ENCODE assay signal across 1 cellular context in the genomic region with DNA sequence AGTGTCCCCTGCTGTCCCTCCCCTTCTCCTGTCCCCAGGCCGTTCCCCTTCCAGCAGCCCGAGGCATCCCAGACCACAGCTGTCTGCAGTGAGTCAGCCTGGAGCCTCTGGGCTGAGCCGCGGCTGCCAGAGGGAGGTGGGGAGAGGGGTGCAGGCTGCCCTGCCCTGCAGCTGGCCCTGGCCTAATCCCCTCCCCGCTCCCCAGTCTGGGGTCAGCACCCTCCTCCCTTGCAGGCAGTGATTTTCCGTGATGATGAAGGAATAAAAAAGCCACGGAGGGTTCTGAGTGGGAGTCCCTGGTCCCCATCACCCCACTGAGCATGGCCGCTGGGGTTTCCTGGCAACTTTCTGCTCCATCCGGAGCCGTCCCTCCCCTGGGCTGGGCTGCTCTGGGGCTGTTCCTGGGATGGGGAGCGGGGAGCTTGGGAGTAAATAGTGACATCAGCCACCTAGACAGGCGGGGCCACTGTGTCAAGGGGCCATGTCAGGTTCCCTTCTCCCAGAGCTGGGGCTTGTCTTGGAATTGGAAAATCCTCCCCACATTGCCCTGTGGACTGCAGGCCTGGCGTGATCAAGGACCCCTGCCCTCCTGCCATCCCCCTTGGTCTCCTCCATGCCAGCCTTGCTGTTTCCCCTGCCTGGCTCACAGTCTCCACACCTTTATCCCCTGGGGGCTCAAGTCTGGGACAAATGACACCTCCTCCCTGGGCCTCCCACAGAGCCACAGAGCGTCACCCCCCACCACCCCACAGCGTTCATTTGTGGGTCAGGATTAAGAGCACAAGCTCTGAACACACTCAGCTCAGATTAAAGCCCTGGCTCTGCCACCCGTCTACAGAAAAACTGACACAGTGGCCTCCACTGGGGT.
TF ChIP-seq lines count a peak whose summit lies in the region.

No MANE protein-coding gene starts in this region.

TF ChIP-seq in HepG2, 621 proteins besides CTCF, POLR2A, EP300 and RAD21 (continued from another document):
- TF ChIP-seq, protein P1, sequence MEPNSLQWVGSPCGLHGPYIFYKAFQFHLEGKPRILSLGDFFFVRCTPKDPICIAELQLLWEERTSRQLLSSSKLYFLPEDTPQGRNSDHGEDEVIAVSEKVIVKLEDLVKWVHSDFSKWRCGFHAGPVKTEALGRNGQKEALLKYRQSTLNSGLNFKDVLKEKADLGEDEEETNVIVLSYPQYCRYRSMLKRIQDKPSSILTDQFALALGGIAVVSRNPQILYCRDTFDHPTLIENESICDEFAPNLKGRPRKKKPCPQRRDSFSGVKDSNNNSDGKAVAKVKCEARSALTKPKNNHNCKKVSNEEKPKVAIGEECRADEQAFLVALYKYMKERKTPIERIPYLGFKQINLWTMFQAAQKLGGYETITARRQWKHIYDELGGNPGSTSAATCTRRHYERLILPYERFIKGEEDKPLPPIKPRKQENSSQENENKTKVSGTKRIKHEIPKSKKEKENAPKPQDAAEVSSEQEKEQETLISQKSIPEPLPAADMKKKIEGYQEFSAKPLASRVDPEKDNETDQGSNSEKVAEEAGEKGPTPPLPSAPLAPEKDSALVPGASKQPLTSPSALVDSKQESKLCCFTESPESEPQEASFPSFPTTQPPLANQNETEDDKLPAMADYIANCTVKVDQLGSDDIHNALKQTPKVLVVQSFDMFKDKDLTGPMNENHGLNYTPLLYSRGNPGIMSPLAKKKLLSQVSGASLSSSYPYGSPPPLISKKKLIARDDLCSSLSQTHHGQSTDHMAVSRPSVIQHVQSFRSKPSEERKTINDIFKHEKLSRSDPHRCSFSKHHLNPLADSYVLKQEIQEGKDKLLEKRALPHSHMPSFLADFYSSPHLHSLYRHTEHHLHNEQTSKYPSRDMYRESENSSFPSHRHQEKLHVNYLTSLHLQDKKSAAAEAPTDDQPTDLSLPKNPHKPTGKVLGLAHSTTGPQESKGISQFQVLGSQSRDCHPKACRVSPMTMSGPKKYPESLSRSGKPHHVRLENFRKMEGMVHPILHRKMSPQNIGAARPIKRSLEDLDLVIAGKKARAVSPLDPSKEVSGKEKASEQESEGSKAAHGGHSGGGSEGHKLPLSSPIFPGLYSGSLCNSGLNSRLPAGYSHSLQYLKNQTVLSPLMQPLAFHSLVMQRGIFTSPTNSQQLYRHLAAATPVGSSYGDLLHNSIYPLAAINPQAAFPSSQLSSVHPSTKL (CRISPR knock-in tag; IDR thresholded peaks at IDR 0.05): 0 out of 2 replicates have a peak, but pooled peaks have one; percentile 16
- TF ChIP-seq, protein P2, sequence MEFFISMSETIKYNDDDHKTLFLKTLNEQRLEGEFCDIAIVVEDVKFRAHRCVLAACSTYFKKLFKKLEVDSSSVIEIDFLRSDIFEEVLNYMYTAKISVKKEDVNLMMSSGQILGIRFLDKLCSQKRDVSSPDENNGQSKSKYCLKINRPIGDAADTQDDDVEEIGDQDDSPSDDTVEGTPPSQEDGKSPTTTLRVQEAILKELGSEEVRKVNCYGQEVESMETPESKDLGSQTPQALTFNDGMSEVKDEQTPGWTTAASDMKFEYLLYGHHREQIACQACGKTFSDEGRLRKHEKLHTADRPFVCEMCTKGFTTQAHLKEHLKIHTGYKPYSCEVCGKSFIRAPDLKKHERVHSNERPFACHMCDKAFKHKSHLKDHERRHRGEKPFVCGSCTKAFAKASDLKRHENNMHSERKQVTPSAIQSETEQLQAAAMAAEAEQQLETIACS (CRISPR knock-in tag; IDR thresholded peaks at IDR 0.05): no peak
- TF ChIP-seq ZBTB21 (CRISPR knock-in tag; IDR thresholded peaks at IDR 0.05) (no peak), MED1 (CRISPR knock-in tag; IDR thresholded peaks at IDR 0.05) (0 out of 2 replicates have a peak, but pooled peaks have one; percentile 30)
- TF ChIP-seq, protein P3, sequence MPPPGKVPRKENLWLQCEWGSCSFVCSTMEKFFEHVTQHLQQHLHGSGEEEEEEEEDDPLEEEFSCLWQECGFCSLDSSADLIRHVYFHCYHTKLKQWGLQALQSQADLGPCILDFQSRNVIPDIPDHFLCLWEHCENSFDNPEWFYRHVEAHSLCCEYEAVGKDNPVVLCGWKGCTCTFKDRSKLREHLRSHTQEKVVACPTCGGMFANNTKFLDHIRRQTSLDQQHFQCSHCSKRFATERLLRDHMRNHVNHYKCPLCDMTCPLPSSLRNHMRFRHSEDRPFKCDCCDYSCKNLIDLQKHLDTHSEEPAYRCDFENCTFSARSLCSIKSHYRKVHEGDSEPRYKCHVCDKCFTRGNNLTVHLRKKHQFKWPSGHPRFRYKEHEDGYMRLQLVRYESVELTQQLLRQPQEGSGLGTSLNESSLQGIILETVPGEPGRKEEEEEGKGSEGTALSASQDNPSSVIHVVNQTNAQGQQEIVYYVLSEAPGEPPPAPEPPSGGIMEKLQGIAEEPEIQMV (CRISPR knock-in tag; IDR thresholded peaks at IDR 0.05; ENCODE audit: low read depth): no peak
- TF ChIP-seq, protein P4, sequence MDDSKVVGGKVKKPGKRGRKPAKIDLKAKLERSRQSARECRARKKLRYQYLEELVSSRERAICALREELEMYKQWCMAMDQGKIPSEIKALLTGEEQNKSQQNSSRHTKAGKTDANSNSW (CRISPR knock-in tag; IDR thresholded peaks at IDR 0.05; ENCODE audit: borderline replicate concordance): no peak
